22 cellular contexts compared by ENCODE assay signal in the genomic region with DNA sequence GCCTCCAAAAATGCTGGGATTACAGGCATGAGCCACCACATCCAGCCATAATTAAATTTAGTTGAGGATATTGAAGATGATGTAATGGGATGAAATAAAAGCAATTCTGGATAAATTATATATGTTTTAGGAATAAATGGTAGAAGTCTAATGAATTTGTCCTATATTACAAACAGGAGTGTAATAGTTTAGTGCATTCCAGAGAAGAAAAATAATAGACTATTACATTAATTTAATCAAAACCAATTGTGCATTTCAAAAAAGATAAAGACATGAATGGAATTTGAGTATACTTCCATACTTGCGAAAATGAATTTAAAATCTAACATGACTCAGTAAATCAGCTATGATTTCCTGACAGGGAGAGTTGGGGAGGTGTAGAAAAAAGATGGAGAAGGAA.
DNase-seq lines count a peak whose midpoint lies in the region; ATAC-seq, FAIRE-seq and TF ChIP-seq lines count a peak whose summit lies in the region.
"Had no signal": no experiment of that assay in that cellular context is flagged by ENCODE, and none has a peak within 500 bp of the region (broad histone marks: within the 10 kb centered on the region; RNA-seq: fewer than 3 reads in every experiment).

No MANE protein-coding gene starts in this region.

- H3K4me3 ChIP-seq in SK-N-SH (ENCODE audit: low read depth in 2 of 2, low read length in 1 of 2) (no peak overlapping the region), K562 (no peak overlapping the region), osteoblast (ENCODE audit: insufficient read depth, low read length) (no peak overlapping the region)
- H3K4me3 ChIP-seq: BLaER1, GM23338 had no signal

- TF ChIP-seq RAD21 in SK-N-SH (IDR thresholded peaks at IDR 0.05; ENCODE audit: low read length) (no peak), K562 (CRISPR knock-in tag; conservative IDR thresholded peaks at IDR 0.05 in 1 of 2, IDR thresholded peaks at IDR 0.05 in 1 of 2) (no peak)

- no peaks in the 10 kb centered on the region for H3K9me2 ChIP-seq in SK-N-SH

- H3K27ac ChIP-seq in SK-N-SH (ENCODE audit: low read depth in 2 of 2, low read length in 1 of 2) (no peak overlapping the region; a peak in 1 of 4 replicates), K562 (ENCODE audit: extremely low read depth, low read depth, low read length) (no peak overlapping the region), osteoblast (ENCODE audit: low read depth, low read length) (peak overlapping the region; percentile 17)
- H3K27ac ChIP-seq: 22Rv1, BLaER1, C4-2B had no signal

- H3K9me3 ChIP-seq in SK-N-SH (no peaks in the 10 kb centered on the region), K562 (replicated peaks; ENCODE audit: control insufficient read depth, insufficient read depth, low read depth, low read length) (peaks cover 5% of the 10 kb centered on the region; the same call in 1 of the 2 replicates), osteoblast (ENCODE audit: low read depth, low read length) (peaks cover 8% of the 10 kb centered on the region)

- H3K4me1 ChIP-seq in SK-N-SH (ENCODE audit: control insufficient read depth in 1 of 2, insufficient read depth in 2 of 2, low read depth in 1 of 2, low read length in 1 of 2) (peaks cover 0 to 3% of the 10 kb centered on the region in 2 experiments; a peak in 2 of 4 replicates), K562 (replicated peaks in 1 of 2; ENCODE audit: control insufficient read depth in 2 of 2, insufficient read depth in 2 of 2, low read length in 2 of 2) (peaks cover 0 to 3% of the 10 kb centered on the region in 2 experiments; a peak in 1 of 5 replicates), osteoblast (ENCODE audit: insufficient read depth, low read length) (peaks cover 46% of the 10 kb centered on the region)
- H3K4me1 ChIP-seq: Caco-2 had no signal

- TF ChIP-seq POLR2A in K562 (conservative IDR thresholded peaks at IDR 0.05): no peak

- H4K20me1 ChIP-seq in SK-N-SH (ENCODE audit: insufficient read depth) (no peaks in the 10 kb centered on the region), K562 (replicated peaks; ENCODE audit: control insufficient read depth, insufficient read depth, low read length) (no peaks in the 10 kb centered on the region), osteoblast (ENCODE audit: insufficient read depth, low read length) (no peaks in the 10 kb centered on the region)
- H4K20me1 ChIP-seq: BLaER1 had no signal

- H3K9me1 ChIP-seq in K562 (ENCODE audit: control insufficient read depth, insufficient read depth, low read length): no peaks in the 10 kb centered on the region

- H3K36me3 ChIP-seq in SK-N-SH (replicated peaks in 1 of 2; ENCODE audit: control insufficient read depth in 1 of 2, insufficient read depth in 2 of 2, low read length in 1 of 2): peaks cover 0 to 11% of the 10 kb centered on the region in 2 experiments
- peaks cover 4% of the 10 kb centered on the region; the same call in 2 of the 3 replicates for H3K36me3 ChIP-seq in K562 (ENCODE audit: control insufficient read depth, insufficient read depth, low read length)
- H3K36me3 ChIP-seq in osteoblast (ENCODE audit: insufficient read depth, low read length): peaks cover 10% of the 10 kb centered on the region
- H3K36me3 ChIP-seq: BLaER1 had no signal

- no peaks in the 10 kb centered on the region for H3K27me3 ChIP-seq in SK-N-SH (ENCODE audit: insufficient read depth)
- no peaks in the 10 kb centered on the region for H3K27me3 ChIP-seq in K562 (ENCODE audit: control insufficient read depth in 2 of 2, insufficient read depth in 2 of 2, low read length in 2 of 2)
- no peaks in the 10 kb centered on the region for H3K27me3 ChIP-seq in osteoblast (ENCODE audit: insufficient read depth, low read length)
- H3K27me3 ChIP-seq: BLaER1 had no signal

- CTCF ChIA-PET in SK-N-SH (lab: Yijun Ruan, JAX) (no interaction called here), K562 (lab: Yijun Ruan, JAX; ENCODE audit: low intra/inter-chr PET ratio) (no interaction called here)

- ATAC-seq in SK-N-SH treated with all-trans-retinoic acid at 6 μM for 48 hours: peak; percentile 69
- ATAC-seq in K562: no peak
- ATAC-seq: CD8-positive, alpha-beta T cell; GM23338; HCT116 had no signal

- no peak for FAIRE-seq in K562 (lab: Jason Lieb, UNC)
- FAIRE-seq: A204.1, GM12891, GM18507 had no signal

- no peak for DNase-seq in SK-N-SH
- DNase-seq in K562 (ENCODE audit: extremely low read depth in 1 of 4, low spot score in 3 of 4): no peak
- DNase-seq in osteoblast (ENCODE audit: insufficient read length, low spot score, missing footprints): no peak
- no peak for DNase-seq in HPDE6-E6E7 (ENCODE audit: extremely low spot score)
- no peak for DNase-seq in activated naive CD4-positive, alpha-beta T cell treated with Interleukin-2 at 50 U/mL for 16 hours
- DNase-seq: Caco-2; CD4-positive, CD25-positive, alpha-beta regulatory T cell; CD8-positive, alpha-beta T cell; DMS153; DND-41; EL; GDM1; H9 had no signal

- POLR2A ChIA-PET in SK-N-SH (lab: Yijun Ruan, JAX): no interaction called here
- POLR2A ChIA-PET in K562 (lab: Yijun Ruan, JAX): no interaction called here

- no peak overlapping the region; the same call in 1 of the 2 replicates for H2AFZ ChIP-seq in SK-N-SH (ENCODE audit: low read depth)
- no peak overlapping the region for H2AFZ ChIP-seq in K562 (ENCODE audit: low read depth, low read length)
- no peak overlapping the region for H2AFZ ChIP-seq in osteoblast (ENCODE audit: low read length)
- H2AFZ ChIP-seq: GM23338 had no signal

- BruUV-seq in K562 (replicated peaks; lab: Mats Ljungman, UMichigan): no TSS peak

- H3K9ac ChIP-seq in SK-N-SH: no peak overlapping the region
- no peak overlapping the region for H3K9ac ChIP-seq in K562 (ENCODE audit: insufficient read depth in 1 of 2, low read depth in 2 of 2, low read length in 2 of 2)
- H3K9ac ChIP-seq: BLaER1 had no signal

- peaks cover 7% of the 10 kb centered on the region for H3F3A ChIP-seq in SK-N-SH (replicated peaks; ENCODE audit: insufficient read depth)

- in situ Hi-C loops in K562 (cut with MboI): no loop called here

- intact Hi-C loops in K562 (cut with micrococcal nuclease): no loop called here

- H3K79me2 ChIP-seq in SK-N-SH (ENCODE audit: insufficient read depth) (no peaks in the 10 kb centered on the region), K562 (ENCODE audit: control insufficient read depth, insufficient read depth, low read length) (no peaks in the 10 kb centered on the region), osteoblast (ENCODE audit: insufficient read depth, low read length) (no peaks in the 10 kb centered on the region)

- 30% methylated on average over 1 of the region's 1 CpG for WGBS in SK-N-SH (ENCODE audit: low lambda C conversion rate)
- 72% methylated on average over 1 of the region's 1 CpG for WGBS in K562 (ENCODE audit: insufficient coverage, low coverage, missing lambda C conversion rate)

- TF ChIP-seq EP300 in SK-N-SH (IDR thresholded peaks at IDR 0.05; ENCODE audit: borderline replicate concordance in 1 of 2, low read depth in 1 of 2, low read length in 1 of 2): no peak
- no peak for TF ChIP-seq EP300 in K562 (IDR thresholded peaks at IDR 0.05; ENCODE audit: low read length)

- TF ChIP-seq CTCF in SK-N-SH (IDR thresholded peaks at IDR 0.05) (no peak), K562 (IDR thresholded peaks at IDR 0.05 in 2 of 3, conservative IDR thresholded peaks at IDR 0.05 in 1 of 3; ENCODE audit: insufficient read depth in 2 of 3, low read depth in 1 of 3, low read length in 3 of 3) (no peak), osteoblast (IDR thresholded peaks at IDR 0.05; ENCODE audit: extremely low read depth, low read depth, low read length) (no peak)

- H3K4me2 ChIP-seq in SK-N-SH (no peak overlapping the region), K562 (ENCODE audit: insufficient read depth, low read length) (no peak overlapping the region), osteoblast (ENCODE audit: insufficient read depth, low read length) (no peak overlapping the region)
- H3K4me2 ChIP-seq: BLaER1, GM23338 had no signal

TF ChIP-seq in SK-N-SH treated with all-trans-retinoic acid at 6 μM for 48 hours, 23 proteins besides CTCF, POLR2A, EP300 and RAD21 (continues in another document):
- TF ChIP-seq, protein P1, sequence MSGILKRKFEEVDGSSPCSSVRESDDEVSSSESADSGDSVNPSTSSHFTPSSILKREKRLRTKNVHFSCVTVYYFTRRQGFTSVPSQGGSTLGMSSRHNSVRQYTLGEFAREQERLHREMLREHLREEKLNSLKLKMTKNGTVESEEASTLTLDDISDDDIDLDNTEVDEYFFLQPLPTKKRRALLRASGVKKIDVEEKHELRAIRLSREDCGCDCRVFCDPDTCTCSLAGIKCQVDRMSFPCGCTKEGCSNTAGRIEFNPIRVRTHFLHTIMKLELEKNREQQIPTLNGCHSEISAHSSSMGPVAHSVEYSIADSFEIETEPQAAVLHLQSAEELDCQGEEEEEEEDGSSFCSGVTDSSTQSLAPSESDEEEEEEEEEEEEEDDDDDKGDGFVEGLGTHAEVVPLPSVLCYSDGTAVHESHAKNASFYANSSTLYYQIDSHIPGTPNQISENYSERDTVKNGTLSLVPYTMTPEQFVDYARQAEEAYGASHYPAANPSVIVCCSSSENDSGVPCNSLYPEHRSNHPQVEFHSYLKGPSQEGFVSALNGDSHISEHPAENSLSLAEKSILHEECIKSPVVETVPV (CRISPR knock-in tag; IDR thresholded peaks at IDR 0.05): no peak

TF ChIP-seq in SK-N-SH, 30 proteins besides CTCF, POLR2A, EP300 and RAD21 (continues in another document):
- TF ChIP-seq, protein P2, sequence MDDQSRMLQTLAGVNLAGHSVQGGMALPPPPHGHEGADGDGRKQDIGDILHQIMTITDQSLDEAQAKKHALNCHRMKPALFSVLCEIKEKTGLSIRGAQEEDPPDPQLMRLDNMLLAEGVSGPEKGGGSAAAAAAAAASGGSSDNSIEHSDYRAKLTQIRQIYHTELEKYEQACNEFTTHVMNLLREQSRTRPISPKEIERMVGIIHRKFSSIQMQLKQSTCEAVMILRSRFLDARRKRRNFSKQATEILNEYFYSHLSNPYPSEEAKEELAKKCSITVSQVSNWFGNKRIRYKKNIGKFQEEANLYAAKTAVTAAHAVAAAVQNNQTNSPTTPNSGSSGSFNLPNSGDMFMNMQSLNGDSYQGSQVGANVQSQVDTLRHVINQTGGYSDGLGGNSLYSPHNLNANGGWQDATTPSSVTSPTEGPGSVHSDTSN (IDR thresholded peaks at IDR 0.05): no peak

TF ChIP-seq in K562, 482 proteins besides CTCF, POLR2A, EP300 and RAD21:
- no peak for TF ChIP-seq CEBPG (CRISPR knock-in tag; IDR thresholded peaks at IDR 0.05)
- peak; percentile 7 to 33; a peak in 1 of 4 replicates for TF ChIP-seq CEBPG (tag; conservative IDR thresholded peaks at IDR 0.05 in 1 of 2, IDR thresholded peaks at IDR 0.05 in 1 of 2)
- TF ChIP-seq ZNF785 (CRISPR knock-in tag; IDR thresholded peaks at IDR 0.05): no peak
TF ChIP-seq in K562: peak in this region for 1.
